8 cellular contexts compared by ENCODE assay signal in genomic region chr2:56185101-56185581, GRCh38. TPM values are rescaled to one million over a fixed set of nuclear protein-coding genes. Genes with fewer than 3 reads are reported as not detected.
DNase-seq lines count a peak whose midpoint lies in the region; ATAC-seq and TF ChIP-seq lines count a peak whose summit lies in the region.

No MANE protein-coding gene starts in this region.

- WGBS in right cardiac atrium: under 1% methylated on average over 24 of the region's 24 CpGs

- no peak overlapping the region for H3K27ac Mint-ChIP-seq in activated naive CD8-positive, alpha-beta T cell
- H3K27ac Mint-ChIP-seq in activated naive CD8-positive, alpha-beta T cell treated with anti-CD3 and anti-CD28 coated beads for 36 hours: no peak overlapping the region
- H3K27ac Mint-ChIP-seq in activated CD4-positive, alpha-beta memory T cell treated with anti-CD3 and anti-CD28 coated beads, Interleukin-2, amount 10 ng/mL, durations not matched to agents 7 days and 5 days: no peak overlapping the region

- H3K27me3 ChIP-seq in WERI-Rb-1 (ENCODE audit: insufficient read depth, low read depth, severe bottlenecking): peaks cover 40% of the 10 kb centered on the region
- no peaks in the 10 kb centered on the region for H3K27me3 ChIP-seq in right cardiac atrium (ENCODE audit: control insufficient read depth, insufficient read depth)
- peaks cover 0 to 5% (median 0%) of the 10 kb centered on the region in 3 donors for H3K27me3 ChIP-seq in gastrocnemius medialis

- POLR2A ChIA-PET in activated CD4-positive, alpha-beta memory T cell treated with anti-CD3 and anti-CD28 coated beads, Interleukin-2, amount 10 ng/mL, durations not matched to agents 7 days and 5 days (lab: Charles Lee): no interaction called here

- no peak for DNase-seq in activated naive CD8-positive, alpha-beta T cell treated with anti-CD3 and anti-CD28 coated beads for 36 hours
- DNase-seq in WERI-Rb-1 (no peak), right cardiac atrium (peak; percentile 40 to 81 (median 66)), gastrocnemius medialis (peak in 1 of 2 donors; percentile 14), NCI-H2107 (lab: John Stamatoyannopoulos, UW) (no peak)
- no peak for DNase-seq in activated CD4-positive, alpha-beta memory T cell treated with anti-CD3 and anti-CD28 coated beads, Interleukin-2, amount 10 ng/mL, durations not matched to agents 7 days and 5 days

- peak overlapping the region; percentile 60 for H3K4me3 Mint-ChIP-seq in activated naive CD8-positive, alpha-beta T cell
- no peak overlapping the region for H3K4me3 Mint-ChIP-seq in activated naive CD8-positive, alpha-beta T cell treated with anti-CD3 and anti-CD28 coated beads for 36 hours
- H3K4me3 Mint-ChIP-seq in activated CD4-positive, alpha-beta memory T cell treated with anti-CD3 and anti-CD28 coated beads, Interleukin-2, amount 10 ng/mL, durations not matched to agents 7 days and 5 days: no peak overlapping the region

- H3K4me1 Mint-ChIP-seq in activated naive CD8-positive, alpha-beta T cell (ENCODE audit: low read depth): peaks cover 9% of the 10 kb centered on the region
- no peaks in the 10 kb centered on the region for H3K4me1 Mint-ChIP-seq in activated naive CD8-positive, alpha-beta T cell treated with anti-CD3 and anti-CD28 coated beads for 36 hours
- peaks cover 7% of the 10 kb centered on the region for H3K4me1 Mint-ChIP-seq in activated CD4-positive, alpha-beta memory T cell treated with anti-CD3 and anti-CD28 coated beads, Interleukin-2, amount 10 ng/mL, durations not matched to agents 7 days and 5 days

- peak overlapping the region; percentile 48 for H3K4me3 ChIP-seq in WERI-Rb-1 (ENCODE audit: low read depth, low read length)
- peak overlapping the region; percentile 86 for H3K4me3 ChIP-seq in right cardiac atrium (ENCODE audit: low read length)
- peak overlapping the region; percentile 67 to 88 (median 70) for H3K4me3 ChIP-seq in gastrocnemius medialis

- H3K9me3 ChIP-seq in WERI-Rb-1 (ENCODE audit: severe bottlenecking) (no peaks in the 10 kb centered on the region), right cardiac atrium (ENCODE audit: control insufficient read depth, low read length) (no peaks in the 10 kb centered on the region), gastrocnemius medialis (no peaks in the 10 kb centered on the region)

- no peaks in the 10 kb centered on the region for H3K9me3 Mint-ChIP-seq in activated naive CD8-positive, alpha-beta T cell (ENCODE audit: low read depth)
- H3K9me3 Mint-ChIP-seq in activated naive CD8-positive, alpha-beta T cell treated with anti-CD3 and anti-CD28 coated beads for 36 hours: no peaks in the 10 kb centered on the region
- no peaks in the 10 kb centered on the region for H3K9me3 Mint-ChIP-seq in activated CD4-positive, alpha-beta memory T cell treated with anti-CD3 and anti-CD28 coated beads, Interleukin-2, amount 10 ng/mL, durations not matched to agents 7 days and 5 days

- CTCF ChIA-PET in activated CD4-positive, alpha-beta memory T cell treated with anti-CD3 and anti-CD28 coated beads, Interleukin-2, amount 10 ng/mL, durations not matched to agents 7 days and 5 days (lab: Charles Lee): interaction anchor here (0.6 kb wide), 1 partner anchor 1950 kb away, joined by 3 read pairs; no protein-coding TSS in a partner anchor

- no peaks in the 10 kb centered on the region for H3K36me3 Mint-ChIP-seq in activated naive CD8-positive, alpha-beta T cell
- H3K36me3 Mint-ChIP-seq in activated naive CD8-positive, alpha-beta T cell treated with anti-CD3 and anti-CD28 coated beads for 36 hours: no peaks in the 10 kb centered on the region
- no peaks in the 10 kb centered on the region for H3K36me3 Mint-ChIP-seq in activated CD4-positive, alpha-beta memory T cell treated with anti-CD3 and anti-CD28 coated beads, Interleukin-2, amount 10 ng/mL, durations not matched to agents 7 days and 5 days (ENCODE audit: low read depth)

- no peak overlapping the region for H3K27ac ChIP-seq in WERI-Rb-1
- H3K27ac ChIP-seq in right cardiac atrium (ENCODE audit: low read length): peak overlapping the region; percentile 91
- H3K27ac ChIP-seq in gastrocnemius medialis: peak overlapping the region; percentile 59 to 73 (median 70)

- H3K36me3 ChIP-seq in WERI-Rb-1: no peaks in the 10 kb centered on the region
- H3K36me3 ChIP-seq in gastrocnemius medialis: no peaks in the 10 kb centered on the region

- intact Hi-C loops in right cardiac atrium (cut with DNase I): loop anchor here in 2 of 4 donors (10.0 kb wide), 1 partner anchor 1310 kb away; no protein-coding TSS in a partner anchor
- intact Hi-C loops in gastrocnemius medialis (cut with DNase I; ENCODE audit: low total_unique reads): no loop called here

- no peaks in the 10 kb centered on the region for H3K4me1 ChIP-seq in right cardiac atrium (ENCODE audit: control insufficient read depth, insufficient read depth, low read length)
- H3K4me1 ChIP-seq in gastrocnemius medialis: peaks cover 2 to 14% of the 10 kb centered on the region in 2 donors

- H3K27me3 Mint-ChIP-seq in activated naive CD8-positive, alpha-beta T cell: peaks cover 47% of the 10 kb centered on the region
- peaks cover 77% of the 10 kb centered on the region for H3K27me3 Mint-ChIP-seq in activated naive CD8-positive, alpha-beta T cell treated with anti-CD3 and anti-CD28 coated beads for 36 hours
- peaks cover 43% of the 10 kb centered on the region for H3K27me3 Mint-ChIP-seq in activated CD4-positive, alpha-beta memory T cell treated with anti-CD3 and anti-CD28 coated beads, Interleukin-2, amount 10 ng/mL, durations not matched to agents 7 days and 5 days

- TF ChIP-seq POLR2A in gastrocnemius medialis (IDR thresholded peaks at IDR 0.05): no peak

- no peak for TF ChIP-seq CTCF in WERI-Rb-1 (IDR thresholded peaks at IDR 0.05; ENCODE audit: low read depth, low read length)
- no peak for TF ChIP-seq CTCF in gastrocnemius medialis (IDR thresholded peaks at IDR 0.05 in 4 of 5, conservative IDR thresholded peaks at IDR 0.05 in 1 of 5)

- peak; percentile 66 to 73 for ATAC-seq in right cardiac atrium
- no peak for ATAC-seq in gastrocnemius medialis
- no peak for ATAC-seq in HG03378 (IDR thresholded peaks at IDR 0.05; ENCODE audit: unreplicated experiment)

- in situ Hi-C loops in gastrocnemius medialis (cut with MboI; ENCODE audit: low sequenced_read_pairs in 4 of 4): loop anchor here (25.0 kb wide), 2 partner anchors 552 to 1327 kb away; no protein-coding TSS in a partner anchor

RNA-seq across cellular contexts. Expression of gene CCDC85A, which starts 1.4 kb away (rescaled TPM):
- not detected for total RNA-seq in activated naive CD8-positive, alpha-beta T cell treated with anti-CD3 and anti-CD28 coated beads for 36 hours
- 1 to 10 TPM; 1.7 to 3.4 (median 1.9) TPM for total RNA-seq in right cardiac atrium
- polyA plus RNA-seq in right cardiac atrium: 1.1 TPM
- 1 to 10 TPM; 4.6 to 8.2 (median 6.1) TPM for total RNA-seq in gastrocnemius medialis
- not detected for total RNA-seq in activated CD4-positive, alpha-beta memory T cell treated with anti-CD3 and anti-CD28 coated beads, Interleukin-2, amount 10 ng/mL, durations not matched to agents 7 days and 5 days

Comparison
In these comparisons a context has a peak if more than half of its experiments do, and no peak if none do; other contexts are left out.
1. DNase-seq: peak in right cardiac atrium (3 of 3); none in activated naive CD8-positive, alpha-beta T cell treated with anti-CD3 and anti-CD28 coated beads for 36 hours (single experiment), WERI-Rb-1 (single experiment), activated CD4-positive, alpha-beta memory T cell treated with anti-CD3 and anti-CD28 coated beads, Interleukin-2, amount 10 ng/mL, durations not matched to agents 7 days and 5 days (single experiment) and NCI-H2107 (single experiment).
2. ATAC-seq: peak in right cardiac atrium (2 of 2); none in gastrocnemius medialis (0 of 2) and HG03378 (single experiment).
3. Peak in every context shown above with its lines, with median percentiles within 50 percentile points of each other: H3K4me3 ChIP-seq.